Comparison of ENCODE assay signal across 8 cellular contexts in the genomic region with DNA sequence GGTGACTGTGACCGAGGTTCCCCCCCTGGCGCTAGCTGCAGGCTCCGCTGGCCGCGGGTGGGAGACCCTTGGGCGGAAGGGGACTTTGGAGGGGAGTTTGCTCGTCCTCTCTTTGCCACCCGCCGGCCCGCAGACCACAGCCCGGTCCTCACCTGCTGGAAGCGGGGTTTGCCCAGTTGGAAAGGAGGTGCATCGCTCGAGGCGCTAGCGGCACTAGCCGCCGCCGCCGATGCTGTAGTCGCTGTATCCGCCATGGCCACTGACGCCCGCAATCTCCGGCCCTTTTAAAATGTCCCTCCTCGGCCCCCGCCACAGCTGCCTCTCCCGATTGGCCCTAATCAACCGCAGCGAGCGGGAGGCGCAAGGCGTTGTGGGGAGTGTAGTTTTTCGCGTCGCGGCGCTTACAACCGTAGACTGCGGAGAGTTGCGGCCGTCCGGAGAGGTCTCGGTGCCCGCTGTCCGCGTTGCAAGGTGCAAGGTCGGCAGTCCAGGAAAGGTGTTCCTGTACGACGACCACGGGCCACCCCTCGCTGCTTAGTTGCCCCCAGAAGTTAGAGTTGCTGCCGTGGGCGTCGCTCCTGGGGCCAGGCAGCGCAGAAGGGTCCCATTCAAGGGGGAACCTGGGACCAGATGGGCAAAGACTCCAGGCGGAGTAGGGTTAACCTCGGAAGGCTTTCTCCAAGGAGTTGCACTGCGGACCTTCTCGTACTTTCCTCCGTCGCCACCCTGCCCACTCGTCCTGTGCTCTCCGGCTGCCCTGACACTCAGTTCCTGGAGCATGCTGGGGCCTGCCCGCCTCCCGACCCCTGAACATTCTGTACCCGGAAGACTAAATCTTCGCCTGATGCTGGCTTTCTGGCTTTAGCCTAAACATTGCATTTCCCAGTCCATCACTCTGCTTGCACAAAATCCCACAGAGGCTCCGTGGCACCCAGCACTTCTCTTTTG. TPM values are rescaled to one million over a fixed set of nuclear protein-coding genes. Genes with fewer than 3 reads are reported as not detected.
DNase-seq lines count a peak whose midpoint lies in the region; ATAC-seq, FAIRE-seq and TF ChIP-seq lines count a peak whose summit lies in the region.

A gene with protein sequence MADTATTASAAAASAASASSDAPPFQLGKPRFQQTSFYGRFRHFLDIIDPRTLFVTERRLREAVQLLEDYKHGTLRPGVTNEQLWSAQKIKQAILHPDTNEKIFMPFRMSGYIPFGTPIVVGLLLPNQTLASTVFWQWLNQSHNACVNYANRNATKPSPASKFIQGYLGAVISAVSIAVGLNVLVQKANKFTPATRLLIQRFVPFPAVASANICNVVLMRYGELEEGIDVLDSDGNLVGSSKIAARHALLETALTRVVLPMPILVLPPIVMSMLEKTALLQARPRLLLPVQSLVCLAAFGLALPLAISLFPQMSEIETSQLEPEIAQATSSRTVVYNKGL (minus strand): TSS at position 261 of the 948 bp plus-strand sequence. CDS start 7 bp downstream, at position 254.

- peaks cover 19% of the 10 kb centered on the region for H4K20me1 ChIP-seq in smooth muscle cell (ENCODE audit: low read depth)

- peaks cover 9% of the 10 kb centered on the region; the same call in 1 of the 2 replicates for H3K36me3 ChIP-seq in WERI-Rb-1
- H3K36me3 ChIP-seq in bronchial epithelial cell (ENCODE audit: control insufficient read depth, insufficient read depth, low read length), result peaks cover 2% of the 10 kb centered on the region
- H3K36me3 ChIP-seq in smooth muscle cell (ENCODE audit: low read depth), result no peaks in the 10 kb centered on the region

- TF ChIP-seq CTCF in WERI-Rb-1 (IDR thresholded peaks at IDR 0.05; ENCODE audit: low read depth, low read length) (no peak), bronchial epithelial cell (IDR thresholded peaks at IDR 0.05; ENCODE audit: insufficient read depth, low read length, severe bottlenecking) (peak; percentile 36), smooth muscle cell (IDR thresholded peaks at IDR 0.05; ENCODE audit: borderline replicate concordance, insufficient read depth, poor library complexity, severe bottlenecking) (no peak)

- H3K4me1 ChIP-seq in smooth muscle cell (ENCODE audit: low read depth), result peaks cover 10% of the 10 kb centered on the region

- DNase-seq in ACHN, result peak; percentile 93
- peak; percentile 94 for DNase-seq in NCI-H2227 (lab: John Stamatoyannopoulos, UW; ENCODE audit: unreplicated experiment)
- peak; percentile 98 for DNase-seq in WERI-Rb-1
- peak; percentile 78 for DNase-seq in bronchial epithelial cell (ENCODE audit: low read depth)
- DNase-seq in iPS-NIHi11 (ENCODE audit: low spot score), result peak; percentile 90
- peak; percentile 91 for DNase-seq in smooth muscle cell (lab: John Stamatoyannopoulos, UW; ENCODE audit: unreplicated experiment)

- peak within 1 kb of the TSS; percentile 82 for H2AFZ ChIP-seq in smooth muscle cell (ENCODE audit: low read depth)

- peak within 1 kb of the TSS; percentile 92 for H3K27ac ChIP-seq in WERI-Rb-1
- peak within 1 kb of the TSS; percentile 95 for H3K27ac ChIP-seq in smooth muscle cell (ENCODE audit: low read depth)

- in situ Hi-C loops in ACHN (cut with HindIII; ENCODE audit: low pct_ligation_motif_present, low pct_unique_long_range_greater_than_20kb, low sequenced_read_pairs), result no loop called here

- H3K9me3 ChIP-seq in WERI-Rb-1 (ENCODE audit: severe bottlenecking), result no peaks in the 10 kb centered on the region
- no peaks in the 10 kb centered on the region for H3K9me3 ChIP-seq in smooth muscle cell (replicated peaks; ENCODE audit: low read depth)

- ATAC-seq in GM18870 (IDR thresholded peaks at IDR 0.05; ENCODE audit: unreplicated experiment), result peak; percentile 77
- peak; percentile 81 for ATAC-seq in HG03135 (IDR thresholded peaks at IDR 0.05; ENCODE audit: unreplicated experiment)

- H3K27me3 ChIP-seq in WERI-Rb-1 (ENCODE audit: insufficient read depth, low read depth, severe bottlenecking) (no peaks in the 10 kb centered on the region), bronchial epithelial cell (ENCODE audit: control insufficient read depth, insufficient read depth, low read length) (no peaks in the 10 kb centered on the region), smooth muscle cell (ENCODE audit: low read depth) (no peaks in the 10 kb centered on the region)

- H3K9ac ChIP-seq in smooth muscle cell (ENCODE audit: low read depth), result peak within 1 kb of the TSS; percentile 92

- H3F3A ChIP-seq in smooth muscle cell (ENCODE audit: low read depth), result peaks cover 8% of the 10 kb centered on the region

- FAIRE-seq in bronchial epithelial cell (lab: Jason Lieb, UNC), result no peak

- peaks cover 32% of the 10 kb centered on the region for H3K79me2 ChIP-seq in smooth muscle cell (ENCODE audit: low read depth)

- peak within 1 kb of the TSS; percentile 84 for H3K4me3 ChIP-seq in WERI-Rb-1 (ENCODE audit: low read depth, low read length)
- H3K4me3 ChIP-seq in bronchial epithelial cell (ENCODE audit: low read depth, low read length), result peak within 1 kb of the TSS; percentile 78
- peak within 1 kb of the TSS; percentile 96 for H3K4me3 ChIP-seq in smooth muscle cell

- WGBS in smooth muscle cell (ENCODE audit: low lambda C conversion rate), result 5% methylated on average over 68 of the region's 69 CpGs

- peak within 1 kb of the TSS; percentile 100 for H3K4me2 ChIP-seq in smooth muscle cell

RNA-seq across cellular contexts. Expression of the gene that starts here (rescaled TPM):
- 5.3 and 8.2 TPM in 2 replicates for total RNA-seq in bronchial epithelial cell
- total RNA-seq in smooth muscle cell, result 6.9 and 8.8 TPM in 2 replicates
- polyA plus RNA-seq in smooth muscle cell, result 8.3 and 19.2 TPM in 2 replicates

Comparison
In these comparisons a context has a peak if more than half of its experiments do, and no peak if none do; other contexts are left out.
1. Peak in every context shown above with its lines: DNase-seq, ATAC-seq, H3K4me3 ChIP-seq and H3K27ac ChIP-seq.